ENCODE assay signal across 16 cellular contexts in the genomic region with DNA sequence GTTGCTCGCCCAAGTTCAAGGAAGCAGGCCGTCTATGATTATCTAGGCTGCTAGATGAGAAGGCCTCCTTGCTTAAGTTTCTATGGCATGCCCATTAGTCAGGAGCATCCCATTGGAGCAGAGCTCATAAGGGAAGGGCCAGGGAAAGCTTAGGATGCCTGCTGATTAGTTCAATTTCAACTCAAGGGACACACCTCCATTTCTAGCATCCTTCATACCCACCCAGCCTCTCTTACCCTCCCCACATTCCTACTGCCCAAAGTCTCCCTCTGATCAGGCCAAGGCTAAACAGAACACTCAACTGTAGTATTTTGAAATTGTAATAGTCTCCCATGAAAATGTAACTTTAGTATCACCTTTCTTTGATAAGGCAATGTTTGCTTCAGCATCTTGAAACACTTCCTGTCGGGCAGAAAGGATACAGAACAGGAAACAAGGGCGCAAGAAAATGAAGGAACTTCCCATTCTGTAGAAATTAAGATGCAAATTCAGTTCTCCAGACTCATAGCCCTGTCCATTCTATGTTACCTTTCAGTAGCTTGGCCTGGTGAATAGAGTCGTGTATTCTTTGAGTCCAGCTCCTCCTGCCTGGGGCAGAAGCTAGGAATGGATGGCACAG. TPM values are rescaled to one million over a fixed set of nuclear protein-coding genes. Genes with fewer than 3 reads are reported as not detected.
DNase-seq lines count a peak whose midpoint lies in the region; ATAC-seq, FAIRE-seq and TF ChIP-seq lines count a peak whose summit lies in the region.
"Had no signal": no experiment of that assay in that cellular context is flagged by ENCODE, and none has a peak within 500 bp of the region (broad histone marks: within the 10 kb centered on the region; RNA-seq: fewer than 3 reads in every experiment).

No MANE protein-coding gene starts in this region.

- no peak for FAIRE-seq in RCC 7860 (lab: Jason Lieb, UNC)

- H3K27me3 Mint-ChIP-seq in T-helper 17 cell (peaks cover 31% of the 10 kb centered on the region), nephron (ENCODE audit: low read depth) (no peaks in the 10 kb centered on the region)

- H3K9me3 Mint-ChIP-seq in nephron, result no peaks in the 10 kb centered on the region
- H3K9me3 Mint-ChIP-seq: H9; stimulated activated naive B cell treated with anti-CD40 and anti-IgM and Interleukin-4, amounts not matched to agents 10 μg/mL and 1 μg/mL and 100 μg/mL, for 72 hours had no signal

- H3K9me3 ChIP-seq in T-helper 17 cell (ENCODE audit: control insufficient read depth, low read length, poor library complexity, severe bottlenecking), result no peaks in the 10 kb centered on the region
- H3K9me3 ChIP-seq: Peyer's patch, uterus had no signal

- H3K4me1 Mint-ChIP-seq in T-helper 17 cell, result peaks cover 8% of the 10 kb centered on the region
- H3K4me1 Mint-ChIP-seq in nephron, result peaks cover 52% of the 10 kb centered on the region

- no peak for TF ChIP-seq CTCF in nephron (IDR thresholded peaks at IDR 0.05; ENCODE audit: unreplicated experiment in 3 of 3)

- ATAC-seq in T-helper 17 cell, result no peak
- ATAC-seq in HG03108 (IDR thresholded peaks at IDR 0.05; ENCODE audit: unreplicated experiment), result no peak
- ATAC-seq: stimulated activated naive B cell treated with anti-CD40 and anti-IgM and Interleukin-4, amounts not matched to agents 10 μg/mL and 1 μg/mL and 100 μg/mL, for 72 hours had no signal

- H3K27ac Mint-ChIP-seq in T-helper 17 cell (peak overlapping the region; percentile 16), nephron (peak overlapping the region; percentile 7 to 46 (median 32))
- H3K27ac Mint-ChIP-seq: stimulated activated naive B cell treated with anti-CD40 and anti-IgM and Interleukin-4, amounts not matched to agents 10 μg/mL and 1 μg/mL and 100 μg/mL, for 72 hours had no signal

- H3K4me3 Mint-ChIP-seq in T-helper 17 cell, result no peak overlapping the region
- H3K4me3 Mint-ChIP-seq in nephron, result peak overlapping the region in 1 of 3 experiments; percentile 15
- H3K4me3 Mint-ChIP-seq: H9; stimulated activated naive B cell treated with anti-CD40 and anti-IgM and Interleukin-4, amounts not matched to agents 10 μg/mL and 1 μg/mL and 100 μg/mL, for 72 hours had no signal

- DNase-seq in AML-193 (lab: John Stamatoyannopoulos, UW), result peak; percentile 49 to 55
- DNase-seq in GF-D8 (lab: John Stamatoyannopoulos, UW), result peak; percentile 63
- no peak for DNase-seq in T-helper 17 cell
- DNase-seq in NCI-H2227 treated with DMSO at 0.1 percent for 48 hours (lab: John Stamatoyannopoulos, UW), result no peak
- no peak for DNase-seq in AG20443 (ENCODE audit: low spot score)
- no peak for DNase-seq in RCC 7860 (ENCODE audit: low spot score)
- DNase-seq: C1 segment of cervical spinal cord; DMS79; H9; NCI-H1417 treated with DMSO at 0.1 percent for 48 hours; NCI-H345; Peyer's patch; stimulated activated naive B cell treated with anti-CD40 and anti-IgM and Interleukin-4, amounts not matched to agents 10 μg/mL and 1 μg/mL and 100 μg/mL, for 72 hours; uterus had no signal

- H3K36me3 Mint-ChIP-seq in T-helper 17 cell (ENCODE audit: low read depth), result no peaks in the 10 kb centered on the region
- H3K36me3 Mint-ChIP-seq in nephron (ENCODE audit: low read depth), result no peaks in the 10 kb centered on the region
- H3K36me3 Mint-ChIP-seq: stimulated activated naive B cell treated with anti-CD40 and anti-IgM and Interleukin-4, amounts not matched to agents 10 μg/mL and 1 μg/mL and 100 μg/mL, for 72 hours had no signal

RNA-seq across cellular contexts. Expression of gene TARBP1, which starts 46.3 kb away (rescaled TPM):
- 10 to 100 TPM; 31.7 to 33.8 TPM for total RNA-seq in T-helper 17 cell

Comparison
In these comparisons a context has a peak if more than half of its experiments do, and no peak if none do; other contexts are left out.
1. DNase-seq: peak in AML-193 (2 of 2) and GF-D8 (single experiment); none in T-helper 17 cell (0 of 3), NCI-H2227 treated with DMSO at 0.1 percent for 48 hours (single experiment), AG20443 (single experiment) and RCC 7860 (single experiment).